10 cellular contexts compared by ENCODE assay signal in the genomic region with DNA sequence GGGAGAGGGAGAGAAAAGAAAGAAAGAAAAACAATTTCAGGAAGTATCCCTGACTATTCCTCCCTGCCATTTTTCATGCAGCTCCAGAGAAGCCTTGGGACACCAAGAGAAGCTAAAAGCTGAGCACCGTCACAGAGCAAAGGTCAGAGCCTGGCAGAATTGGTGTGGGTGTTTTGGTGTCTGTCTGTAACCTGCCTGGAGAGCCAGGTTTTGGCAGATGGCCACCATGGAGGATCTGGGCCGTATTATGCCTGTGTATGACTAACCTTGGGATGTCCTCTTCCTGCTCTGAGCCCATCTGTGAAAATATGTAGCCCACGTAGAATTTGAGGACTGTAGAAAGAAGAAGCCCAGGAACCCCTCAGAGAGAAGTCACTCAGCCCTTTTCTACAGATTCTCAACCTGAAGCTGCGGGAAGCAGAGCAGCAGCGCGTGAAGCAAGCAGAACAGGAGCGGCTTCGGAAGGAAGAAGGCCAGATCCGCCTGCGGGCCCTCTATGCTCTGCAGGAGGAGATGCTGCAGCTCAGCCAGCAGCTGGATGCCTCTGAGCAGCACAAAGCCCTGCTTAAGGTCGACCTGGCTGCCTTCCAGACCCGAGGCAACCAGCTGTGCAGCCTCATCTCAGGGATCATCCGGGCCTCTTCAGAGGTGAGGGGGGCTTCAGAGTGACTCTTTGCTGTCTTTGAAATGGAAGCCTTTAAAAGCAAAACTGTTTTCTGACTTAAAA. TPM values are rescaled to one million over a fixed set of nuclear protein-coding genes. Genes with fewer than 3 reads are reported as not detected.
DNase-seq lines count a peak whose midpoint lies in the region; ATAC-seq and TF ChIP-seq lines count a peak whose summit lies in the region.
"Had no signal": no experiment of that assay in that cellular context is flagged by ENCODE, and none has a peak within 500 bp of the region (broad histone marks: within the 10 kb centered on the region; RNA-seq: fewer than 3 reads in every experiment).

No MANE protein-coding gene starts in this region.

- no peak for TF ChIP-seq POLR2A in sigmoid colon (IDR thresholded peaks at IDR 0.05)
- TF ChIP-seq POLR2A in gastrocnemius medialis (IDR thresholded peaks at IDR 0.05): no peak

- no peak overlapping the region for H3K4me3 Mint-ChIP-seq in HFFc6
- H3K4me3 Mint-ChIP-seq: memory B cell had no signal

- no peaks in the 10 kb centered on the region for H3K9me2 ChIP-seq in Karpas-422 (replicated peaks; ENCODE audit: insufficient read depth, low read length)

- H3K9ac ChIP-seq in Karpas-422 (ENCODE audit: low read length): no peak overlapping the region

- in situ Hi-C loops in gastrocnemius medialis (cut with MboI; ENCODE audit: low sequenced_read_pairs in 4 of 4): no loop called here

- 63 to 74% methylated on average over 13 of the region's 13 CpGs for WGBS in sigmoid colon, 2 donors

- ATAC-seq in gastrocnemius medialis: no peak

- H3K9me3 Mint-ChIP-seq in HFFc6: no peaks in the 10 kb centered on the region
- H3K9me3 Mint-ChIP-seq: memory B cell had no signal

- H4K20me1 ChIP-seq in Karpas-422 (ENCODE audit: insufficient read depth, low read depth, low read length): no peaks in the 10 kb centered on the region

- H3K27me3 Mint-ChIP-seq in HFFc6 (ENCODE audit: insufficient read depth): peaks cover 2% of the 10 kb centered on the region; the same call in 1 of the 2 replicates
- H3K27me3 Mint-ChIP-seq: memory B cell had no signal

- no peaks in the 10 kb centered on the region for H3K79me2 ChIP-seq in Karpas-422 (ENCODE audit: low read length)

- H3K27ac Mint-ChIP-seq in HFFc6: peak overlapping the region; percentile 45; the same call in 1 of the 2 replicates
- H3K27ac Mint-ChIP-seq: memory B cell had no signal

- H3K9me3 ChIP-seq in sigmoid colon (no peaks in the 10 kb centered on the region), Karpas-422 (ENCODE audit: low read length) (no peaks in the 10 kb centered on the region), gastrocnemius medialis (no peaks in the 10 kb centered on the region)

- no peak overlapping the region for H3K4me2 ChIP-seq in Karpas-422 (ENCODE audit: low read depth, low read length, poor library complexity, severe bottlenecking)

- intact Hi-C loops in sigmoid colon (cut with DNase I) (no loop called here), gastrocnemius medialis (cut with DNase I; ENCODE audit: low total_unique reads) (loop anchor here (10.0 kb wide), 1 partner anchor 51 kb away; no protein-coding TSS in a partner anchor)

- TF ChIP-seq CTCF in HFFc6 (IDR thresholded peaks at IDR 0.05): no peak
- no peak for TF ChIP-seq CTCF in sigmoid colon (IDR thresholded peaks at IDR 0.05)
- TF ChIP-seq CTCF in gastrocnemius medialis (IDR thresholded peaks at IDR 0.05 in 4 of 5, conservative IDR thresholded peaks at IDR 0.05 in 1 of 5): no peak

- H2AFZ ChIP-seq in Karpas-422 (ENCODE audit: low read length): no peak overlapping the region

- H3K36me3 Mint-ChIP-seq in HFFc6 (ENCODE audit: low read depth): peaks cover 23% of the 10 kb centered on the region

- DNase-seq in HFFc6: peak; percentile 27
- peak; percentile 21 for DNase-seq in RPMI7951 (ENCODE audit: low read depth)
- peak; percentile 58 for DNase-seq in globus pallidus (ENCODE audit: low spot score)
- peak; percentile 83 for DNase-seq in sigmoid colon
- no peak for DNase-seq in Karpas-422
- DNase-seq in gastrocnemius medialis: no peak
- no peak for DNase-seq in HK-2 (ENCODE audit: unreplicated experiment)
- DNase-seq in NCI-H1048 (lab: John Stamatoyannopoulos, UW): no peak
- DNase-seq: aorta had no signal

- H3K27me3 ChIP-seq in sigmoid colon: no peaks in the 10 kb centered on the region
- H3K27me3 ChIP-seq in Karpas-422 (ENCODE audit: low read length): no peaks in the 10 kb centered on the region
- H3K27me3 ChIP-seq in gastrocnemius medialis: no peaks in the 10 kb centered on the region

- peak overlapping the region; percentile 2 to 60 (median 33) for H3K27ac ChIP-seq in sigmoid colon
- no peak overlapping the region for H3K27ac ChIP-seq in Karpas-422 (ENCODE audit: low read length)
- no peak overlapping the region for H3K27ac ChIP-seq in gastrocnemius medialis

- peaks cover 25% of the 10 kb centered on the region for H3K4me1 Mint-ChIP-seq in HFFc6 (ENCODE audit: low read depth)
- H3K4me1 Mint-ChIP-seq: memory B cell had no signal

- H3K4me1 ChIP-seq in sigmoid colon (peaks cover 0 to 16% (median 4%) of the 10 kb centered on the region in 4 donors), Karpas-422 (ENCODE audit: low read length) (no peaks in the 10 kb centered on the region), gastrocnemius medialis (no peaks in the 10 kb centered on the region)

- TF ChIP-seq EP300 in sigmoid colon (IDR thresholded peaks at IDR 0.05): no peak

- H3K4me3 ChIP-seq in sigmoid colon (no peak overlapping the region), Karpas-422 (ENCODE audit: low read length) (no peak overlapping the region), gastrocnemius medialis (no peak overlapping the region)

- H3K36me3 ChIP-seq in sigmoid colon (peaks cover 13 to 85% (median 37%) of the 10 kb centered on the region in 4 donors), Karpas-422 (ENCODE audit: insufficient read depth, low read length) (peaks cover 16% of the 10 kb centered on the region), gastrocnemius medialis (peaks cover 0 to 58% of the 10 kb centered on the region in 2 donors)

RNA-seq across cellular contexts. Expression of a gene that starts 18.8 kb away (rescaled TPM):
- total RNA-seq in HFFc6 (2021; fragmentation: NEBNext Ultra II Directional; extraction: Animal tissue kit (Norgen Biotek cat#: 25700)): 10 to 100 TPM; 22.2 to 26.7 (median 24.7) TPM
- 29.3 and 30.6 TPM in 2 replicates for total RNA-seq in RPMI7951 (2014; rRNA removed; shearing (Covaris generic))
- 10 to 100 TPM; 17.6 to 29.4 (median 20.9) TPM for total RNA-seq in sigmoid colon
- polyA plus RNA-seq in sigmoid colon: 10 to 100 TPM; 19.8 to 24.6 (median 20.8) TPM
- 26.5 and 32.7 TPM in 2 replicates for total RNA-seq in Karpas-422 (2014; rRNA removed; shearing (Covaris generic); ENCODE audit: low replicate concordance)
- 10 to 100 TPM; 31.4 to 56.7 (median 32.7) TPM for total RNA-seq in gastrocnemius medialis

RNA-seq across cellular contexts. Expression of a gene that starts 29.0 kb away (rescaled TPM):
- total RNA-seq in HFFc6 (2021; fragmentation: NEBNext Ultra II Directional; extraction: Animal tissue kit (Norgen Biotek cat#: 25700)): 100 to 1,000 TPM; 316 to 368 (median 327) TPM
- 102 and 116 TPM in 2 replicates for total RNA-seq in RPMI7951 (2014; rRNA removed; shearing (Covaris generic))
- 100 to 1,000 TPM; 150 to 306 (median 163) TPM for total RNA-seq in sigmoid colon
- 100 to 1,000 TPM in 1 of 3 donors, 10 to 100 TPM in 2; 43.5 to 154 (median 57.7) TPM for polyA plus RNA-seq in sigmoid colon
- 167 and 189 TPM in 2 replicates for total RNA-seq in Karpas-422 (2014; rRNA removed; shearing (Covaris generic); ENCODE audit: low replicate concordance)
- total RNA-seq in gastrocnemius medialis: 10 to 100 TPM; 30.2 to 41.5 (median 33.0) TPM

Comparison
In these comparisons a context has a peak if more than half of its experiments do, and no peak if none do; other contexts are left out.
1. DNase-seq: peak in HFFc6 (single experiment), RPMI7951 (single experiment), globus pallidus (single experiment) and sigmoid colon (single experiment); none in Karpas-422 (single experiment), gastrocnemius medialis (0 of 2), HK-2 (single experiment) and NCI-H1048 (single experiment).
2. H3K27ac ChIP-seq: peak in sigmoid colon (4 of 4); none in Karpas-422 (single experiment) and gastrocnemius medialis (0 of 4).